In genomic region chr2:128262315-128263253, GRCh38 we compare ENCODE assay signal across 21 cellular contexts. TPM values are rescaled to one million over a fixed set of nuclear protein-coding genes. Genes with fewer than 3 reads are reported as not detected.
A peak's percentile ranks its signal among the peaks of the same experiment; 100 is the strongest.
DNase-seq lines count a peak whose midpoint lies in the region; ATAC-seq and TF ChIP-seq lines count a peak whose summit lies in the region.
"Had no signal": no experiment of that assay in that cellular context is flagged by ENCODE, and none has a peak within 500 bp of the region (broad histone marks: within the 10 kb centered on the region; RNA-seq: fewer than 3 reads in every experiment).

No MANE protein-coding gene starts in this region.

- no peaks in the 10 kb centered on the region for H3K9me2 ChIP-seq in HCT116 (ENCODE audit: insufficient read depth)

- H3K27ac Mint-ChIP-seq in glutamatergic neuron (ENCODE audit: unreplicated experiment) = peak overlapping the region; percentile 48
- H3K27ac Mint-ChIP-seq: activated CD4-positive, alpha-beta T cell treated with anti-CD3 and anti-CD28 coated beads, Interleukin-2, amount 10 ng/mL, durations not matched to agents 24 days and 14 days; activated CD8-positive, alpha-beta memory T cell treated with anti-CD3 and anti-CD28 coated beads, Interleukin-2, amount 10 ng/mL, durations not matched to agents 7 days and 5 days; T-helper 1 cell treated with Interleukin-12 subunit alpha and Interleukin-12 subunit beta and Interleukin-4 antibody, amounts not matched to agents 30 μg/mL and 1 μg/mL, for 36 hours had no signal

- intact Hi-C loops in HCT116 (cut with micrococcal nuclease) (no loop called here), mammary epithelial cell (cut with micrococcal nuclease) (no loop called here)

- H4K20me1 ChIP-seq in HCT116 (ENCODE audit: insufficient read depth) (no peaks in the 10 kb centered on the region), osteoblast (ENCODE audit: insufficient read depth, low read length) (no peaks in the 10 kb centered on the region), mammary epithelial cell (ENCODE audit: insufficient read depth, low read length) (no peaks in the 10 kb centered on the region)

- in situ Hi-C loops in mammary epithelial cell (cut with MboI; ENCODE audit: low sequenced_read_pairs in 2 of 2) = no loop called here

- RAD21 ChIA-PET in HCT116 (lab: Charles Lee; ENCODE audit: low non-redundant PET in 1 of 2, low total read pairs in 2 of 2, uncharacterized antibody in 2 of 2, unreplicated experiment in 2 of 2) = no interaction called here

- H3K9me3 ChIP-seq in HCT116 (ENCODE audit: control insufficient read depth in 1 of 2, insufficient read depth in 1 of 2, low read depth in 1 of 2, low read length in 2 of 2) (no peaks in the 10 kb centered on the region), osteoblast (ENCODE audit: low read depth, low read length) (no peaks in the 10 kb centered on the region), mammary epithelial cell (replicated peaks; ENCODE audit: insufficient read depth, low read length) (no peaks in the 10 kb centered on the region)
- H3K9me3 ChIP-seq: colonic mucosa, mucosa of descending colon, spleen, stomach, transverse colon had no signal

- no peak overlapping the region for H3K4me3 Mint-ChIP-seq in glutamatergic neuron (ENCODE audit: unreplicated experiment)
- H3K4me3 Mint-ChIP-seq: activated CD4-positive, alpha-beta T cell treated with anti-CD3 and anti-CD28 coated beads, Interleukin-2, amount 10 ng/mL, durations not matched to agents 24 days and 14 days; activated CD8-positive, alpha-beta memory T cell treated with anti-CD3 and anti-CD28 coated beads, Interleukin-2, amount 10 ng/mL, durations not matched to agents 7 days and 5 days; T-helper 1 cell treated with Interleukin-12 subunit alpha and Interleukin-12 subunit beta and Interleukin-4 antibody, amounts not matched to agents 30 μg/mL and 1 μg/mL, for 36 hours had no signal

- no peak overlapping the region for H3K9ac ChIP-seq in HCT116 (ENCODE audit: low read length)
- no peak overlapping the region for H3K9ac ChIP-seq in mammary epithelial cell (ENCODE audit: insufficient read depth, low read length)

- ATAC-seq in HCT116 = 0 out of 2 replicates have a peak, but pooled peaks have one; percentile 12
- no peak for ATAC-seq in GM21526 (IDR thresholded peaks at IDR 0.05; ENCODE audit: low FRiP score, unreplicated experiment)
- ATAC-seq: activated CD8-positive, alpha-beta memory T cell treated with anti-CD3 and anti-CD28 coated beads, Interleukin-2, amount 10 ng/mL, durations not matched to agents 7 days and 5 days had no signal

- no peak overlapping the region for H3K27ac ChIP-seq in HCT116 (ENCODE audit: low read depth, low read length)
- no peak overlapping the region for H3K27ac ChIP-seq in osteoblast (ENCODE audit: low read depth, low read length)
- no peak overlapping the region for H3K27ac ChIP-seq in mammary epithelial cell (ENCODE audit: insufficient read depth, low read depth, low read length)
- H3K27ac ChIP-seq: colonic mucosa, spleen, stomach had no signal

- peaks cover 9% of the 10 kb centered on the region for H3K9me3 Mint-ChIP-seq in glutamatergic neuron (ENCODE audit: unreplicated experiment)
- H3K9me3 Mint-ChIP-seq: activated CD4-positive, alpha-beta T cell treated with anti-CD3 and anti-CD28 coated beads, Interleukin-2, amount 10 ng/mL, durations not matched to agents 24 days and 14 days; T-helper 1 cell treated with Interleukin-12 subunit alpha and Interleukin-12 subunit beta and Interleukin-4 antibody, amounts not matched to agents 30 μg/mL and 1 μg/mL, for 36 hours had no signal

- peaks cover 2% of the 10 kb centered on the region for H3K4me1 Mint-ChIP-seq in glutamatergic neuron (ENCODE audit: low read depth, unreplicated experiment)
- H3K4me1 Mint-ChIP-seq: activated CD4-positive, alpha-beta T cell treated with anti-CD3 and anti-CD28 coated beads, Interleukin-2, amount 10 ng/mL, durations not matched to agents 24 days and 14 days; activated CD8-positive, alpha-beta memory T cell treated with anti-CD3 and anti-CD28 coated beads, Interleukin-2, amount 10 ng/mL, durations not matched to agents 7 days and 5 days had no signal

- no peak overlapping the region for H3K4me3 ChIP-seq in HCT116 (replicated peaks in 1 of 2; ENCODE audit: low read depth in 1 of 2, low read length in 2 of 2)
- H3K4me3 ChIP-seq in osteoblast (ENCODE audit: insufficient read depth, low read length) = no peak overlapping the region
- no peak overlapping the region for H3K4me3 ChIP-seq in mammary epithelial cell (replicated peaks in 1 of 3; ENCODE audit: insufficient read depth in 1 of 3, low read depth in 2 of 3, low read length in 3 of 3)
- H3K4me3 ChIP-seq: colonic mucosa, mucosa of descending colon, spleen, stomach, transverse colon had no signal

- CTCF ChIA-PET in HCT116 (lab: Charles Lee) (interaction anchor here (1.6 kb wide), 1 partner anchor 84 kb away, joined by 3 read pairs; no protein-coding TSS in a partner anchor), mammary epithelial cell (lab: Charles Lee; ENCODE audit: low non-redundant PET) (no interaction called here)

- H2AFZ ChIP-seq in HCT116 (ENCODE audit: low read depth, low read length, poor library complexity, severe bottlenecking) = no peak overlapping the region
- H2AFZ ChIP-seq in osteoblast (ENCODE audit: low read length) = no peak overlapping the region
- H2AFZ ChIP-seq in mammary epithelial cell (ENCODE audit: low read depth, low read length) = no peak overlapping the region

- DNase-seq in activated effector memory CD4-positive, alpha-beta T cell treated with anti-CD3 and anti-CD28 coated beads, Interleukin-2, amount 50 U/mL, for 16 hours = peak; percentile 49
- no peak for DNase-seq in activated effector memory CD4-positive, alpha-beta T cell treated with Interleukin-2 at 50 U/mL for 16 hours
- DNase-seq in HCT116 (ENCODE audit: low read depth, low spot score) (no peak), glutamatergic neuron (no peak), osteoblast (ENCODE audit: insufficient read length, low spot score, missing footprints) (peak; percentile 45), mammary epithelial cell (no peak), NCI-H187 (lab: John Stamatoyannopoulos, UW) (no peak)
- DNase-seq: activated CD4-positive, alpha-beta T cell treated with anti-CD3 and anti-CD28 coated beads, Interleukin-2, amount 10 ng/mL, durations not matched to agents 24 days and 14 days; activated CD8-positive, alpha-beta memory T cell treated with anti-CD3 and anti-CD28 coated beads, Interleukin-2, amount 10 ng/mL, durations not matched to agents 7 days and 5 days; colonic mucosa; HCEC 1CT; KBM-7; mucosa of descending colon; NCI-H1436; nucleus accumbens; spleen; stimulated activated CD4-positive, alpha-beta T cell treated with anti-CD3 and anti-CD28 coated beads, Interleukin-4, amount 100 ng/mL, for 1 hour; stomach; transverse colon had no signal

- no peak for TF ChIP-seq RAD21 in HCT116 (IDR thresholded peaks at IDR 0.05; ENCODE audit: low read depth)

- H3K36me3 ChIP-seq in HCT116 (ENCODE audit: control insufficient read depth in 1 of 2, insufficient read depth in 2 of 2, low read length in 2 of 2) (no peaks in the 10 kb centered on the region), osteoblast (ENCODE audit: insufficient read depth, low read length) (no peaks in the 10 kb centered on the region), mammary epithelial cell (ENCODE audit: insufficient read depth, low read length) (no peaks in the 10 kb centered on the region)
- H3K36me3 ChIP-seq: colonic mucosa, transverse colon had no signal

- BruUV-seq in HCT116 (replicated peaks; lab: Mats Ljungman, UMichigan) (no TSS peak), mammary epithelial cell (replicated peaks; lab: Mats Ljungman, UMichigan) (no TSS peak)

- 97% methylated on average over 12 of the region's 20 CpGs for WGBS in mammary epithelial cell (ENCODE audit: low coverage, missing lambda C conversion rate)

- POLR2A ChIA-PET in HCT116 (lab: Charles Lee) = no interaction called here

- H3K4me2 ChIP-seq in HCT116 (ENCODE audit: low read length) (no peak overlapping the region), osteoblast (ENCODE audit: insufficient read depth, low read length) (no peak overlapping the region), mammary epithelial cell (ENCODE audit: insufficient read depth, low read depth, low read length) (no peak overlapping the region)

- H3K36me3 Mint-ChIP-seq in glutamatergic neuron (ENCODE audit: unreplicated experiment) = no peaks in the 10 kb centered on the region
- H3K36me3 Mint-ChIP-seq: activated CD8-positive, alpha-beta memory T cell treated with anti-CD3 and anti-CD28 coated beads, Interleukin-2, amount 10 ng/mL, durations not matched to agents 7 days and 5 days had no signal

- TF ChIP-seq POLR2A in HCT116 (IDR thresholded peaks at IDR 0.05; ENCODE audit: borderline replicate concordance, extremely low read depth, insufficient read depth, insufficient read length) = no peak

- H3K79me2 ChIP-seq in HCT116 (ENCODE audit: insufficient read depth, low read length) (no peaks in the 10 kb centered on the region), osteoblast (ENCODE audit: insufficient read depth, low read length) (no peaks in the 10 kb centered on the region), mammary epithelial cell (ENCODE audit: insufficient read depth, low read length) (no peaks in the 10 kb centered on the region)

- peaks cover 0 to 12% of the 10 kb centered on the region in 2 experiments; a peak in 1 of 4 replicates for H3K4me1 ChIP-seq in HCT116 (ENCODE audit: control insufficient read depth in 1 of 2, insufficient read depth in 2 of 2, low read length in 2 of 2)
- H3K4me1 ChIP-seq in osteoblast (ENCODE audit: insufficient read depth, low read length) = peaks cover 9% of the 10 kb centered on the region
- H3K4me1 ChIP-seq in mammary epithelial cell (ENCODE audit: insufficient read depth, low read length) = peaks cover 20% of the 10 kb centered on the region
- H3K4me1 ChIP-seq: colonic mucosa, spleen, transverse colon had no signal

- H3K27me3 Mint-ChIP-seq in glutamatergic neuron (ENCODE audit: unreplicated experiment) = peaks cover 5% of the 10 kb centered on the region
- H3K27me3 Mint-ChIP-seq: activated CD4-positive, alpha-beta T cell treated with anti-CD3 and anti-CD28 coated beads, Interleukin-2, amount 10 ng/mL, durations not matched to agents 24 days and 14 days had no signal

- dilution Hi-C loops in mammary epithelial cell (cut with HindIII; ENCODE audit: low sequenced_read_pairs) = loop anchor here (10.0 kb wide), 1 partner anchor 58 kb away; no protein-coding TSS in a partner anchor

- TF ChIP-seq CTCF in HCT116 (IDR thresholded peaks at IDR 0.05 in 2 of 3, conservative IDR thresholded peaks at IDR 0.05 in 1 of 3; ENCODE audit: borderline replicate concordance in 1 of 3, insufficient read depth in 1 of 3, low read depth in 2 of 3, low read length in 2 of 3) (no peak), glutamatergic neuron (IDR thresholded peaks at IDR 0.05; ENCODE audit: partially characterized antibody, unreplicated experiment) (no peak), osteoblast (IDR thresholded peaks at IDR 0.05; ENCODE audit: extremely low read depth, low read depth, low read length) (no peak), mammary epithelial cell (conservative IDR thresholded peaks at IDR 0.05 in 1 of 2, IDR thresholded peaks at IDR 0.05 in 1 of 2; ENCODE audit: extremely low read depth in 1 of 2, insufficient read depth in 1 of 2, low read depth in 1 of 2, low read length in 2 of 2) (no peak)

- no peaks in the 10 kb centered on the region for H3K27me3 ChIP-seq in HCT116 (ENCODE audit: insufficient read depth, low read length)
- no peaks in the 10 kb centered on the region for H3K27me3 ChIP-seq in osteoblast (ENCODE audit: insufficient read depth, low read length)
- no peaks in the 10 kb centered on the region for H3K27me3 ChIP-seq in mammary epithelial cell (ENCODE audit: insufficient read depth, low read length)
- H3K27me3 ChIP-seq: colonic mucosa, spleen, stomach, transverse colon had no signal

RNA-seq across cellular contexts. Expression of gene HS6ST1, which starts 56.1 kb away (rescaled TPM):
- total RNA-seq in HCT116 (2021; ENCODE audit: unreplicated experiment) (35.0 TPM), glutamatergic neuron (ENCODE audit: unreplicated experiment) (173 TPM), osteoblast (16.5 and 18.8 TPM in 2 replicates), mammary epithelial cell (10 to 100 TPM; 22.7 to 61.0 TPM)
- polyA plus RNA-seq in HCT116 (2012) = 25.7 and 27.4 TPM in 2 replicates
- polyA plus RNA-seq in mammary epithelial cell = 13.2 TPM
- polyA minus RNA-seq in mammary epithelial cell = 11.2 TPM

Comparison
In these comparisons a context has a peak if more than half of its experiments do, and no peak if none do; other contexts are left out.
1. DNase-seq: peak in activated effector memory CD4-positive, alpha-beta T cell treated with anti-CD3 and anti-CD28 coated beads, Interleukin-2, amount 50 U/mL, for 16 hours (single experiment) and osteoblast (single experiment); none in activated effector memory CD4-positive, alpha-beta T cell treated with Interleukin-2 at 50 U/mL for 16 hours (single experiment), HCT116 (single experiment), glutamatergic neuron (single experiment), mammary epithelial cell (single experiment) and NCI-H187 (0 of 2).